In the genomic region with DNA sequence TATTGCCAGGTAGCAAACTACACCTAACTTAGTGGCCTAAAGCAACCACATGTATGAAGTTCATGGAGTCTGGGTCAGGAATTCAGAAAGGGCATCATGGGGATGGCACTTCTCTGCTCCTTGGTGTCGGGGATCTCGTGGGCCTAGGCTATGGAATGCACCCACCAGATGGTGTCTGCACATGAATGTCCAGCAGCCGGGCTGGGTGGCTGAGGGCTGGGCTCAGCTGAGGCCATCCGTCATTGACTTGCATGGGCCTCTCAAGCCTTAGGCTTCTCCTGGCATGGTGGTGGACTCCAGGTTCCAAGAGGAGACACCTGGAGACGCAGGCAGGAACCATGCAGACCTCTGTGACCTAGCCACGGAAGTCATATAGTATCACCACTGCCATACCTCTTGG, we compare ENCODE assay signal across 24 cellular contexts.
"Had no signal": no experiment of that assay in that cellular context is flagged by ENCODE, and none has a peak within 500 bp of the region (broad histone marks: within the 10 kb centered on the region; RNA-seq: fewer than 3 reads in every experiment).

No MANE protein-coding gene starts in this region.

- H3K4me3 ChIP-seq: hepatocyte, left ventricle myocardium inferior, right atrium auricular region, SK-N-MC, thoracic aorta, upper lobe of left lung had no signal

- H3K27ac Mint-ChIP-seq: activated CD4-positive, alpha-beta memory T cell treated with anti-CD3 and anti-CD28 coated beads, Interleukin-2, amount 10 ng/mL, durations not matched to agents 7 days and 5 days; activated CD4-positive, alpha-beta T cell treated with anti-CD3 and anti-CD28 coated beads, Interleukin-2, amount 10 ng/mL, durations not matched to agents 24 days and 14 days; activated naive CD4-positive, alpha-beta T cell treated with anti-CD3 and anti-CD28 coated beads, Interleukin-2, amount 50 U/mL, for 24 hours; activated T-cell treated with anti-CD3 and anti-CD28 coated beads, Interleukin-2, amount 50 U/mL, for 72 hours; progenitor cell of endocrine pancreas had no signal

- H3K27ac ChIP-seq: left ventricle myocardium inferior, right atrium auricular region, SK-N-MC, thoracic aorta, upper lobe of left lung had no signal

- H3K9me3 Mint-ChIP-seq: activated CD4-positive, alpha-beta memory T cell treated with anti-CD3 and anti-CD28 coated beads, Interleukin-2, amount 10 ng/mL, durations not matched to agents 7 days and 5 days; activated CD4-positive, alpha-beta T cell treated with anti-CD3 and anti-CD28 coated beads, Interleukin-2, amount 10 ng/mL, durations not matched to agents 24 days and 14 days; activated naive CD4-positive, alpha-beta T cell treated with anti-CD3 and anti-CD28 coated beads, Interleukin-2, amount 50 U/mL, for 24 hours; activated T-cell treated with anti-CD3 and anti-CD28 coated beads, Interleukin-2, amount 50 U/mL, for 72 hours; brain; neural crest cell had no signal

- H3K4me1 ChIP-seq: left ventricle myocardium inferior, right atrium auricular region, upper lobe of left lung had no signal

- H3K27me3 Mint-ChIP-seq: activated CD4-positive, alpha-beta memory T cell treated with anti-CD3 and anti-CD28 coated beads, Interleukin-2, amount 10 ng/mL, durations not matched to agents 7 days and 5 days; activated CD4-positive, alpha-beta T cell treated with anti-CD3 and anti-CD28 coated beads, Interleukin-2, amount 10 ng/mL, durations not matched to agents 24 days and 14 days; activated naive CD4-positive, alpha-beta T cell treated with anti-CD3 and anti-CD28 coated beads, Interleukin-2, amount 50 U/mL, for 24 hours; brain had no signal

- H3K9me3 ChIP-seq: left ventricle myocardium inferior, right atrium auricular region, thoracic aorta, upper lobe of left lung had no signal

- H3K4me1 Mint-ChIP-seq: activated CD4-positive, alpha-beta memory T cell treated with anti-CD3 and anti-CD28 coated beads, Interleukin-2, amount 10 ng/mL, durations not matched to agents 7 days and 5 days; activated naive CD4-positive, alpha-beta T cell treated with anti-CD3 and anti-CD28 coated beads, Interleukin-2, amount 50 U/mL, for 24 hours had no signal

- H2AFZ ChIP-seq: hepatocyte had no signal

- H3K27me3 ChIP-seq: hepatocyte, right atrium auricular region, upper lobe of left lung had no signal

- H3K79me2 ChIP-seq: hepatocyte had no signal

- H3K4me3 Mint-ChIP-seq: activated CD4-positive, alpha-beta memory T cell treated with anti-CD3 and anti-CD28 coated beads, Interleukin-2, amount 10 ng/mL, durations not matched to agents 7 days and 5 days; activated CD4-positive, alpha-beta T cell treated with anti-CD3 and anti-CD28 coated beads, Interleukin-2, amount 10 ng/mL, durations not matched to agents 24 days and 14 days; activated naive CD4-positive, alpha-beta T cell treated with anti-CD3 and anti-CD28 coated beads, Interleukin-2, amount 50 U/mL, for 24 hours; activated T-cell treated with anti-CD3 and anti-CD28 coated beads, Interleukin-2, amount 50 U/mL, for 72 hours; brain had no signal

- FAIRE-seq: small intestine had no signal

- DNase-seq: activated CD4-positive, alpha-beta memory T cell treated with anti-CD3 and anti-CD28 coated beads, Interleukin-2, amount 10 ng/mL, durations not matched to agents 7 days and 5 days; activated CD4-positive, alpha-beta T cell treated with anti-CD3 and anti-CD28 coated beads, Interleukin-2, amount 10 ng/mL, durations not matched to agents 24 days and 14 days; activated gamma-delta T cell; activated T-cell treated with anti-CD3 and anti-CD28 coated beads, Interleukin-2, amount 50 U/mL, for 72 hours; anterior cingulate cortex; dermis blood vessel endothelial cell; effector memory CD4-positive, alpha-beta T cell; foreskin melanocyte; glutamatergic neuron; kidney glomerular epithelial cell; left ventricle myocardium inferior; small intestine; stimulated activated CD4-positive, alpha-beta T cell treated with anti-CD3 and anti-CD28 coated beads, Interleukin-15, amount 100 ng/mL, for 24 hours; stimulated activated CD8-positive, alpha-beta memory T cell treated with anti-CD3 and anti-CD28 coated beads, Interleukin-4, amount 100 ng/mL, for 48 hours; stimulated activated naive CD4-positive, alpha-beta T cell had no signal

- ATAC-seq: activated T-cell treated with anti-CD3 and anti-CD28 coated beads, Interleukin-2, amount 50 U/mL, for 72 hours had no signal
